Comparison of ENCODE assay signal across 8 cellular contexts in genomic region chr9:36301227-36301626, GRCh38.
"Had no signal": no experiment of that assay in that cellular context is flagged by ENCODE, and none has a peak within 500 bp of the region (broad histone marks: within the 10 kb centered on the region; RNA-seq: fewer than 3 reads in every experiment).

No MANE protein-coding gene starts in this region.

- H2AFZ ChIP-seq: GM23338 had no signal

- H3K4me3 ChIP-seq: GM23338 had no signal

- DNase-seq: H9, HCEC 1CT, IMR-90, KBM-7 had no signal

- H3K4me2 ChIP-seq: GM23338 had no signal

- FAIRE-seq: H1, H54, HTR-8/SVneo had no signal

- H3K4me1 Mint-ChIP-seq: GM23338 had no signal

- ATAC-seq: GM23338 had no signal

- H3K9me3 Mint-ChIP-seq: GM23338, H9 had no signal

- H3K4me3 Mint-ChIP-seq: GM23338, H9 had no signal

- H3K27ac Mint-ChIP-seq: GM23338, H9 had no signal
